In the genomic region with DNA sequence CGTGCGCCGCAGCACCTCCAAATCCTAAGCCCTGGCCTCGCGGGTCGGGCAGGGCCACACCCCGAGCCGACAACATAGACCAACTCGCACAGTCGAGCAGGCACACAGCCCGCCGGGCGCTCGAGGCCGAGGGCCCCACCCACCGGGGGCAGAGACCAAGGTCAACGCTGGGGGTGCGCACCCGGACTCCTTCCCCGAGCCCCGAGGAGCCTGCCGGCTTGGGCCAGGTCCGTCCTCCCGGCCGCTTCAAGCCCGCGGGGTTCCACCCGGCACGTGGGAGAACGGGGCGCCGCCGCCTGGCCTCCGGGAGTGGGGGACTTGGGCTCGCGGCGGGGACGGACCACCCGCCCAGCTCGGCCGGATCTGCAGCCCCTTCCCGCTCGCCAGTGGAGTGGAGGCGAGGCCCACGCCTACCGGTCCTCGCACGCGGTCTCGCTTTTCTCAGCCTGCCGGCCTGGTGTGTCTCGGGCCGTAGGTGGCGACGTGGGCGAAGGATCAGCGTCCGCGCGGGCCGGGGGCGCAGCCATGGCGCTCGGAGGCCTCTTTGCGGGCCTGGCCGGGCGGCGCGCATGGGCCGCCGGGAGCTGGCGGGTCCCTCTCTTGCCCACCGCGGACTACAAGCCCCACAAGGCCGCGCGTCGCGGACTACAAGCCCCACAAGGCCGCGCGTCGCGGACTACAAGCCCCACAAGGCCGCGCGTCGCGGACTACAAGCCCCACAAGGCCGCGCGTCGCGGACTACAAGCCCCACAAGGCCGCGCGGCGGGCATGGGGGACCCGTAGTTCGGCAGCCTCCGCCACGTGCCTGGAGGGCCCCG, we compare ENCODE assay signal across 8 cellular contexts. TPM values are rescaled to one million over a fixed set of nuclear protein-coding genes. Genes with fewer than 3 reads are reported as not detected.
DNase-seq lines count a peak whose midpoint lies in the region; ATAC-seq and TF ChIP-seq lines count a peak whose summit lies in the region.

Gene UCKL1, minus strand, starts transcription at position 571 of the 818 bp plus-strand sequence. Its CDS starts 44 bp downstream, at position 527.

- TF ChIP-seq CTCF in gastroesophageal sphincter (IDR thresholded peaks at IDR 0.05) (no peak), suprapubic skin (IDR thresholded peaks at IDR 0.05) (no peak)

- H3K4me1 Mint-ChIP-seq in activated naive CD4-positive, alpha-beta T cell treated with anti-CD3 and anti-CD28 coated beads, Interleukin-2, amount 10 ng/mL, durations not matched to agents 7 days and 5 days, result peaks cover 48% of the 10 kb centered on the region

- H3K4me3 ChIP-seq in gastroesophageal sphincter (peak within 1 kb of the TSS; percentile 81 to 99), suprapubic skin (peak within 1 kb of the TSS; percentile 82)

- in situ Hi-C loops in KBM-7 (cut with MboI; ENCODE audit: low pct_unique_long_range_greater_than_20kb, low sequenced_read_pairs) (no loop called here), SK-MEL-5 (cut with HindIII; ENCODE audit: low pct_unique_long_range_greater_than_20kb, low sequenced_read_pairs) (no loop called here)

- H3K27me3 Mint-ChIP-seq in activated naive CD4-positive, alpha-beta T cell treated with anti-CD3 and anti-CD28 coated beads, Interleukin-2, amount 10 ng/mL, durations not matched to agents 7 days and 5 days, result no peaks in the 10 kb centered on the region

- TF ChIP-seq POLR2A in gastroesophageal sphincter (IDR thresholded peaks at IDR 0.05) (peak; percentile 82 to 84), suprapubic skin (IDR thresholded peaks at IDR 0.05) (peak in 1 of 2 donors; percentile 56)

- WGBS in gastroesophageal sphincter (ENCODE audit: low coverage in 1 of 2), 2 donors, result 0% methylated on average over 13 of the region's 103 CpGs; no CpG with 5 or more reads in 1 of the 2 donors
- WGBS in suprapubic skin, result 2% methylated on average over 22 of the region's 103 CpGs

- no peaks in the 10 kb centered on the region for H3K27me3 ChIP-seq in gastroesophageal sphincter
- H3K27me3 ChIP-seq in suprapubic skin, result no peaks in the 10 kb centered on the region

- H3K9me3 ChIP-seq in gastroesophageal sphincter, result no peaks in the 10 kb centered on the region
- H3K9me3 ChIP-seq in suprapubic skin, result no peaks in the 10 kb centered on the region

- CTCF ChIA-PET in activated naive CD4-positive, alpha-beta T cell treated with anti-CD3 and anti-CD28 coated beads, Interleukin-2, amount 10 ng/mL, durations not matched to agents 7 days and 5 days (lab: Charles Lee), result interaction anchor here (0.9 kb wide), 1 partner anchor 170 kb away, joined by 4 read pairs; no protein-coding TSS in a partner anchor

- peak; percentile 53 for ATAC-seq in GM21717 (IDR thresholded peaks at IDR 0.05; ENCODE audit: unreplicated experiment)
- ATAC-seq in gastroesophageal sphincter, result peak; percentile 88

- peak within 1 kb of the TSS; percentile 81 for H3K4me3 Mint-ChIP-seq in activated naive CD4-positive, alpha-beta T cell treated with anti-CD3 and anti-CD28 coated beads, Interleukin-2, amount 10 ng/mL, durations not matched to agents 7 days and 5 days

- H3K4me1 ChIP-seq in gastroesophageal sphincter (peaks cover 0 to 66% (median 48%) of the 10 kb centered on the region in 3 donors), suprapubic skin (peaks cover 66% of the 10 kb centered on the region)

- H3K9me3 Mint-ChIP-seq in activated naive CD4-positive, alpha-beta T cell treated with anti-CD3 and anti-CD28 coated beads, Interleukin-2, amount 10 ng/mL, durations not matched to agents 7 days and 5 days, result no peaks in the 10 kb centered on the region

- DNase-seq in EH (ENCODE audit: low read depth) (peak; percentile 86), KBM-7 (peak; percentile 86), SK-MEL-5 (ENCODE audit: low read depth, low spot score) (peak; percentile 81), nucleus accumbens (lab: John Stamatoyannopoulos, UW) (peak; percentile 42 to 97 (median 82)), suprapubic skin (ENCODE audit: low spot score in 2 of 2) (peak; percentile 95)
- peak; percentile 93 for DNase-seq in activated naive CD4-positive, alpha-beta T cell treated with anti-CD3 and anti-CD28 coated beads, Interleukin-2, amount 10 ng/mL, durations not matched to agents 7 days and 5 days

- peaks cover 3% of the 10 kb centered on the region for H3K36me3 Mint-ChIP-seq in activated naive CD4-positive, alpha-beta T cell treated with anti-CD3 and anti-CD28 coated beads, Interleukin-2, amount 10 ng/mL, durations not matched to agents 7 days and 5 days

- TF ChIP-seq EP300 in gastroesophageal sphincter (IDR thresholded peaks at IDR 0.05) (no peak), suprapubic skin (IDR thresholded peaks at IDR 0.05) (no peak)

- H3K36me3 ChIP-seq in gastroesophageal sphincter (peaks cover 0 to 27% of the 10 kb centered on the region in 2 donors), suprapubic skin (peaks cover 22% of the 10 kb centered on the region)

- H3K27ac ChIP-seq in gastroesophageal sphincter (peak within 1 kb of the TSS; percentile 79 to 97 (median 95)), suprapubic skin (peak within 1 kb of the TSS; percentile 91)

- peak within 1 kb of the TSS; percentile 89 for H3K27ac Mint-ChIP-seq in activated naive CD4-positive, alpha-beta T cell treated with anti-CD3 and anti-CD28 coated beads, Interleukin-2, amount 10 ng/mL, durations not matched to agents 7 days and 5 days

RNA-seq across cellular contexts. Expression of gene UCKL1, which starts in this region (rescaled TPM):
- total RNA-seq in SK-MEL-5 (2014; rRNA removed; shearing (Covaris generic)), result 21.5 and 23.2 TPM in 2 replicates
- polyA plus RNA-seq in SK-MEL-5 (2015; cell fraction: cytosol; rRNA removed), result 24.1 and 25.0 TPM in 2 replicates
- polyA plus RNA-seq in SK-MEL-5 (2015; cell fraction: nucleus; rRNA removed), result 208 TPM in 2 replicates
- total RNA-seq in gastroesophageal sphincter (10 to 100 TPM; 19.8 to 27.7 (median 22.6) TPM), suprapubic skin (10 to 100 TPM; 32.3 to 80.1 (median 52.5) TPM)

Comparison
In these comparisons a context has a peak if more than half of its experiments do, and no peak if none do; other contexts are left out.
1. Peak in every context shown above with its lines: DNase-seq, ATAC-seq, H3K4me3 ChIP-seq and H3K27ac ChIP-seq.